ENCODE assay signal across 8 cellular contexts in the genomic region with DNA sequence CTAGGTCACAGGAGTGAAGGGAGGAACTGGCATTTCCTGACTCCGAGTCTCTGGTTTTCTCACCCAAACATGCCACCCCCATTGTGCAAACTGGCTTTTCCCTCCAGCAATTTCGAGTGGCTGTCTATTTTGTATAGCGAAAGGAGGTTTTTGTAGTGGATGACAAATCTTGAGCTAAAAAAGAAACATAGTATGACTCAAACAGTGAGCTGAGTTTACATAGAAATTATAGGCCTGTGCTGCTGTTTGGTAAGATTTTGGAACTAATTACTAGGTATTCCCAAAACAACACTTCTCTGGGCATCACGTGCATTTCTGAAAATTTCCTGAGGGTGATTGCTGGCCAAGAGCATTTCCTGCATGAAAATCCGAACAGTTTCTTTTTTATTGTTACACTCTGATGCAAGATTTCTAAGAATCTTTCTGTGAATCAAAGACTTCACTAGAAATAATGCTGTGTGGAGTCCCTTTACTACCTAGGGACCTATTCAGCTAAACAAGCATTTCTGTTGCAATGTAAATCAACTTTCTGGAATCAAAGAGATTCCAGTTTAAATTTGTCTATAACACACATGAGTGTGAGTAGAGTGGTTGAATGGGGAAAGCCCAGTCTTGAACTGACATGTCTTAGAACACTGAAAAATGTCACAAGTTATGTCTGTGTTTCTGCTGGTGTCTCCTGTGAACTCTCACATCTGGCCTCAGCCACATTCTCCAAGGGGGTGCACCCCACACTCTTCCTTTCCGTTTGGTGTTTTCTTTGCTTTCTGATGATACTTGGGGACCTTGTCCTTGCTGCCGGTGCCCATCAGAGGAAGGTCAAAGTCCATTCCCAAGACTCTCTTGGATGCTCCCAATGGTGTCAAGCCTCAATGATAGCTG. TPM values are rescaled to one million over a fixed set of nuclear protein-coding genes. Genes with fewer than 3 reads are reported as not detected.
DNase-seq lines count a peak whose midpoint lies in the region; ATAC-seq and TF ChIP-seq lines count a peak whose summit lies in the region.

No MANE protein-coding gene starts in this region.

- H3K36me3 Mint-ChIP-seq in activated CD8-positive, alpha-beta T cell treated with anti-CD3 and anti-CD28 coated beads for 36 hours (ENCODE audit: low read depth): no peaks in the 10 kb centered on the region
- no peaks in the 10 kb centered on the region for H3K36me3 Mint-ChIP-seq in activated CD8-positive, alpha-beta T cell treated with anti-CD3 and anti-CD28 coated beads, Interleukin-2, amount 10 ng/mL, durations not matched to agents 7 days and 5 days (ENCODE audit: low read depth)

- TF ChIP-seq EP300 in suprapubic skin (IDR thresholded peaks at IDR 0.05): no peak

- intact Hi-C loops in activated CD8-positive, alpha-beta T cell treated with anti-CD3 and anti-CD28 coated beads for 36 hours (cut with micrococcal nuclease): no loop called here

- H3K27me3 Mint-ChIP-seq in activated CD8-positive, alpha-beta T cell treated with anti-CD3 and anti-CD28 coated beads for 36 hours: peaks cover 2% of the 10 kb centered on the region
- no peaks in the 10 kb centered on the region for H3K27me3 Mint-ChIP-seq in activated CD8-positive, alpha-beta T cell treated with anti-CD3 and anti-CD28 coated beads, Interleukin-2, amount 10 ng/mL, durations not matched to agents 7 days and 5 days (ENCODE audit: low read depth)

- peaks cover 20% of the 10 kb centered on the region for H3K4me1 ChIP-seq in suprapubic skin

- no peaks in the 10 kb centered on the region for H3K27me3 ChIP-seq in suprapubic skin

- peak overlapping the region; percentile 62 for H3K27ac Mint-ChIP-seq in activated CD8-positive, alpha-beta T cell treated with anti-CD3 and anti-CD28 coated beads for 36 hours
- H3K27ac Mint-ChIP-seq in activated CD8-positive, alpha-beta T cell treated with anti-CD3 and anti-CD28 coated beads, Interleukin-2, amount 10 ng/mL, durations not matched to agents 7 days and 5 days: no peak overlapping the region

- H3K9me3 Mint-ChIP-seq in activated CD8-positive, alpha-beta T cell treated with anti-CD3 and anti-CD28 coated beads for 36 hours: no peaks in the 10 kb centered on the region
- H3K9me3 Mint-ChIP-seq in activated CD8-positive, alpha-beta T cell treated with anti-CD3 and anti-CD28 coated beads, Interleukin-2, amount 10 ng/mL, durations not matched to agents 7 days and 5 days (ENCODE audit: insufficient read depth): no peaks in the 10 kb centered on the region

- peak; percentile 88 for ATAC-seq in activated CD8-positive, alpha-beta T cell treated with anti-CD3 and anti-CD28 coated beads for 36 hours
- no peak for ATAC-seq in activated CD8-positive, alpha-beta T cell treated with anti-CD3 and anti-CD28 coated beads, Interleukin-2, amount 10 ng/mL, durations not matched to agents 7 days and 5 days
- ATAC-seq in HG03066 (IDR thresholded peaks at IDR 0.05; ENCODE audit: low read depth, unreplicated experiment) (peak; percentile 75), HG02840 (IDR thresholded peaks at IDR 0.05; ENCODE audit: low FRiP score, unreplicated experiment) (no peak), HG03571 (IDR thresholded peaks at IDR 0.05; ENCODE audit: unreplicated experiment) (no peak)

- no peak for TF ChIP-seq POLR2A in suprapubic skin (IDR thresholded peaks at IDR 0.05)

- POLR2A ChIA-PET in activated CD8-positive, alpha-beta T cell treated with anti-CD3 and anti-CD28 coated beads for 36 hours (lab: Charles Lee): no interaction called here
- POLR2A ChIA-PET in activated CD8-positive, alpha-beta T cell treated with anti-CD3 and anti-CD28 coated beads, Interleukin-2, amount 10 ng/mL, durations not matched to agents 7 days and 5 days (lab: Charles Lee): no interaction called here

- WGBS in suprapubic skin: 30% methylated on average over 7 of the region's 7 CpGs

- H3K27ac ChIP-seq in suprapubic skin: peak overlapping the region; percentile 41

- no peaks in the 10 kb centered on the region for H3K9me3 ChIP-seq in suprapubic skin

- H3K4me3 ChIP-seq in suprapubic skin: no peak overlapping the region

- CTCF ChIA-PET in activated CD8-positive, alpha-beta T cell treated with anti-CD3 and anti-CD28 coated beads for 36 hours (lab: Charles Lee): no interaction called here
- CTCF ChIA-PET in activated CD8-positive, alpha-beta T cell treated with anti-CD3 and anti-CD28 coated beads, Interleukin-2, amount 10 ng/mL, durations not matched to agents 7 days and 5 days (lab: Charles Lee): no interaction called here

- peak; percentile 20 for DNase-seq in activated CD8-positive, alpha-beta T cell treated with anti-CD3 and anti-CD28 coated beads for 36 hours
- no peak for DNase-seq in activated CD8-positive, alpha-beta T cell treated with anti-CD3 and anti-CD28 coated beads, Interleukin-2, amount 10 ng/mL, durations not matched to agents 7 days and 5 days
- DNase-seq in dermis microvascular lymphatic vessel endothelial cell (ENCODE audit: low read depth in 2 of 2) (peak; percentile 1 to 34), suprapubic skin (ENCODE audit: low spot score in 2 of 2) (no peak), KG1 (lab: John Stamatoyannopoulos, UW) (no peak)

- TF ChIP-seq CTCF in activated CD8-positive, alpha-beta T cell treated with anti-CD3 and anti-CD28 coated beads for 36 hours (IDR thresholded peaks at IDR 0.05): no peak
- no peak for TF ChIP-seq CTCF in suprapubic skin (IDR thresholded peaks at IDR 0.05)

- H3K4me1 Mint-ChIP-seq in activated CD8-positive, alpha-beta T cell treated with anti-CD3 and anti-CD28 coated beads for 36 hours (ENCODE audit: low read depth): peaks cover 12% of the 10 kb centered on the region
- no peaks in the 10 kb centered on the region for H3K4me1 Mint-ChIP-seq in activated CD8-positive, alpha-beta T cell treated with anti-CD3 and anti-CD28 coated beads, Interleukin-2, amount 10 ng/mL, durations not matched to agents 7 days and 5 days (ENCODE audit: low read depth)

- no peaks in the 10 kb centered on the region for H3K36me3 ChIP-seq in suprapubic skin

- H3K4me3 Mint-ChIP-seq in activated CD8-positive, alpha-beta T cell treated with anti-CD3 and anti-CD28 coated beads for 36 hours: no peak overlapping the region
- H3K4me3 Mint-ChIP-seq in activated CD8-positive, alpha-beta T cell treated with anti-CD3 and anti-CD28 coated beads, Interleukin-2, amount 10 ng/mL, durations not matched to agents 7 days and 5 days: no peak overlapping the region

RNA-seq across cellular contexts. Expression of a gene that starts 33.3 kb away (rescaled TPM):
- 1 to 10 TPM; 1.7 to 2.1 TPM for total RNA-seq in activated CD8-positive, alpha-beta T cell treated with anti-CD3 and anti-CD28 coated beads for 36 hours
- total RNA-seq in activated CD8-positive, alpha-beta T cell treated with anti-CD3 and anti-CD28 coated beads, Interleukin-2, amount 10 ng/mL, durations not matched to agents 7 days and 5 days: under 1 TPM; 0.29 to 0.47 TPM
- total RNA-seq in dermis microvascular lymphatic vessel endothelial cell: 27.0 and 28.2 TPM in 2 replicates
- total RNA-seq in suprapubic skin: 10 to 100 TPM in 2 of 4 donors, 1 to 10 TPM in 2; 5.4 to 13.4 (median 9.8) TPM

Comparison
In these comparisons a context has a peak if more than half of its experiments do, and no peak if none do; other contexts are left out.
1. ATAC-seq: peak in activated CD8-positive, alpha-beta T cell treated with anti-CD3 and anti-CD28 coated beads for 36 hours (single experiment) and HG03066 (single experiment); none in activated CD8-positive, alpha-beta T cell treated with anti-CD3 and anti-CD28 coated beads, Interleukin-2, amount 10 ng/mL, durations not matched to agents 7 days and 5 days (single experiment), HG02840 (single experiment) and HG03571 (single experiment).
2. DNase-seq: peak in activated CD8-positive, alpha-beta T cell treated with anti-CD3 and anti-CD28 coated beads for 36 hours (single experiment) and dermis microvascular lymphatic vessel endothelial cell (2 of 2); none in activated CD8-positive, alpha-beta T cell treated with anti-CD3 and anti-CD28 coated beads, Interleukin-2, amount 10 ng/mL, durations not matched to agents 7 days and 5 days (single experiment), suprapubic skin (0 of 2) and KG1 (single experiment).